10 cellular contexts compared by ENCODE assay signal in the genomic region with DNA sequence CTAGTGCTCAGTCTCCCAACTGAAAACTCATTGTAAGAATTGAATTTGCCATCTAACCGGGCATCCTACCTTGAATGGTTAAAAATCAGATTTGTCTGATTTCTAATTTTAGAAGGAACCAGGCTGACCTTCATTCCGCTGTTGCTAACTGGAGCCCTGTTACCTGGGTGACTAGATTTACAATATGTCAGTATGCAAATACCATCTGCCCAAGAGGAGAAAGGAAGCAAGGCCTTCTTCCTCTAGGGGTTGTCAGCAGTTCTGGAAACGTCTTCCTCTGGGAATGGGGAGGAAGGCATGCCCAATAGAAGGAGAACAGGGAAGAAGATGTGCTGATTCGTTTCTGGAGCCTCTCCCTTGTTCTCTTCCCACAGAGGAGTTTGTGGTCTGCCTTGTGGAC.
A peak's percentile ranks its signal among the peaks of the same experiment; 100 is the strongest.
DNase-seq lines count a peak whose midpoint lies in the region; TF ChIP-seq lines count a peak whose summit lies in the region.
"Had no signal": no experiment of that assay in that cellular context is flagged by ENCODE, and none has a peak within 500 bp of the region (broad histone marks: within the 10 kb centered on the region; RNA-seq: fewer than 3 reads in every experiment).

No MANE protein-coding gene starts in this region.

- no peak for TF ChIP-seq CTCF in endothelial cell (IDR thresholded peaks at IDR 0.05; ENCODE audit: unreplicated experiment)
- TF ChIP-seq CTCF in progenitor cell of endocrine pancreas (IDR thresholded peaks at IDR 0.05; ENCODE audit: unreplicated experiment) = no peak
- no peak for TF ChIP-seq CTCF in RWPE1 (conservative IDR thresholded peaks at IDR 0.05; ENCODE audit: low read depth)

- H3K27me3 Mint-ChIP-seq in endothelial cell (ENCODE audit: unreplicated experiment) (peaks cover 2% of the 10 kb centered on the region), progenitor cell of endocrine pancreas (no peaks in the 10 kb centered on the region)
- H3K27me3 Mint-ChIP-seq: activated CD8-positive, alpha-beta T cell treated with anti-CD3 and anti-CD28 coated beads for 36 hours had no signal

- H3K9me3 Mint-ChIP-seq in endothelial cell (ENCODE audit: unreplicated experiment) (no peaks in the 10 kb centered on the region), progenitor cell of endocrine pancreas (ENCODE audit: low read depth) (peaks cover 7% of the 10 kb centered on the region)

- POLR2A ChIA-PET in RWPE1 (lab: Yijun Ruan, JAX; ENCODE audit: low non-redundant PET) = no interaction called here

- no peak overlapping the region for H3K4me3 Mint-ChIP-seq in endothelial cell (ENCODE audit: unreplicated experiment)
- H3K4me3 Mint-ChIP-seq in progenitor cell of endocrine pancreas (ENCODE audit: low read depth) = no peak overlapping the region
- H3K4me3 Mint-ChIP-seq: activated CD8-positive, alpha-beta T cell treated with anti-CD3 and anti-CD28 coated beads for 36 hours had no signal

- peaks cover 21% of the 10 kb centered on the region for H3K4me1 Mint-ChIP-seq in endothelial cell (ENCODE audit: unreplicated experiment)
- H3K4me1 Mint-ChIP-seq in progenitor cell of endocrine pancreas (ENCODE audit: low read depth) = peaks cover 26% of the 10 kb centered on the region

- CTCF ChIA-PET in RWPE1 (lab: Yijun Ruan, JAX) = no interaction called here

- DNase-seq in NCI-H2029 (lab: John Stamatoyannopoulos, UW) = peak; percentile 15
- DNase-seq in NCI-H2029 treated with DMSO at 0.1 percent for 48 hours (lab: John Stamatoyannopoulos, UW) = no peak
- peak; percentile 66 for DNase-seq in NCI-H1694 treated with DMSO at 0.1 percent for 48 hours (lab: John Stamatoyannopoulos, UW)
- no peak for DNase-seq in endothelial cell (ENCODE audit: low spot score)
- no peak for DNase-seq in progenitor cell of endocrine pancreas (ENCODE audit: low spot score, unreplicated experiment)
- no peak for DNase-seq in EL
- DNase-seq in amygdala (lab: John Stamatoyannopoulos, UW) = no peak
- DNase-seq in RWPE1 (ENCODE audit: low spot score) = no peak
- DNase-seq: activated CD8-positive, alpha-beta T cell treated with anti-CD3 and anti-CD28 coated beads for 36 hours had no signal

- H3K27ac ChIP-seq in RWPE1 = no peak overlapping the region
- H3K27ac ChIP-seq: SK-N-MC had no signal

- H3K27ac Mint-ChIP-seq in endothelial cell (ENCODE audit: unreplicated experiment) (peak overlapping the region; percentile 59), progenitor cell of endocrine pancreas (peak overlapping the region; percentile 59)
- H3K27ac Mint-ChIP-seq: activated CD8-positive, alpha-beta T cell treated with anti-CD3 and anti-CD28 coated beads for 36 hours had no signal

- no peaks in the 10 kb centered on the region for H3K36me3 Mint-ChIP-seq in endothelial cell (ENCODE audit: low read depth, unreplicated experiment)
- peaks cover 3% of the 10 kb centered on the region for H3K36me3 Mint-ChIP-seq in progenitor cell of endocrine pancreas (ENCODE audit: insufficient read depth)

Comparison
In these comparisons a context has a peak if more than half of its experiments do, and no peak if none do; other contexts are left out.
1. DNase-seq: peak in NCI-H2029 (single experiment) and NCI-H1694 treated with DMSO at 0.1 percent for 48 hours (single experiment); none in NCI-H2029 treated with DMSO at 0.1 percent for 48 hours (single experiment), endothelial cell (single experiment), progenitor cell of endocrine pancreas (single experiment), EL (single experiment), amygdala (0 of 56) and RWPE1 (single experiment).